8 cellular contexts compared by ENCODE assay signal in the genomic region with DNA sequence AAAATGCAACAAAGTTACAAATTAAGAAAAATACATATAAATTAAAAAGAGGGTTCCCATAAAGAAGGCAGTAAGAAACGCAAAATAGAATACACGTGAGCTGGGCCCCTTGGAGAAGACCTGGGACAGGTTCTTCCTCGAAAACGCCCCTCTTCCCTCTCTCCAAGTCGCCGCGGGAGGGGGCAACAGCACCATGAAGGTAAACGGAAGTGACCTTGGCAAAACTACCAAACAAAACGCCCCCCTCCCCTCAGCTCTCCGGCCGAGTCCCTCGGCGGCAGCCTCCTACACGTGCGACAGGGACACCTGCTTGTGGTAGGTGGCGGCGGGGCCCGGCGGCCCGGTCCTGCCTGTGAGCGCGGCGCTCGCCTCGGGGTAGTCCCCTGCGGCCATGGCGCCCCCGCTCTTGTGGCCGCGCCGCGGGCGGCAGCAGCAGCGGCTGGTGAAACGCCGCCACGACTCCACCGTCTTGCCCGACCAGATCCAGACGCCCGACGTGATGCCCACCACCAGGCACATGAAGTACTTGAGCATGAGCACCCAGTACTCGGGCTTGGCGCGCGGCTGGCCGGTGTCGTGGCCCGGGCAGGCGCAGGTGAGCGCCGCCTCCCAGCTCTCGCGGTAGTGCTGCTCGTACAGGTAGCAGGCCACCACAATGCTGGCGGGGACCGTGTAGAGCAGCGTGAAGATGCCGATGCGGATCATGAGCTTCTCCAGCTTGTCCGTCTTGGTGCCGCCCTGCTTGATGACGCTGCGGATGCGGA. TPM values are rescaled to one million over a fixed set of nuclear protein-coding genes. Genes with fewer than 3 reads are reported as not detected.
A peak's percentile ranks its signal among the peaks of the same experiment; 100 is the strongest.
DNase-seq lines count a peak whose midpoint lies in the region; FAIRE-seq and TF ChIP-seq lines count a peak whose summit lies in the region.

No MANE protein-coding gene starts in this region.

- peak overlapping the region; percentile 60 for H3K4me2 ChIP-seq in Loucy (ENCODE audit: low read depth, low read length, poor library complexity, severe bottlenecking)

- H3K36me3 Mint-ChIP-seq in Caco-2 (ENCODE audit: insufficient read depth, unreplicated experiment) (peaks cover 90% of the 10 kb centered on the region), nephron progenitor cell (ENCODE audit: low read depth) (peaks cover 5% of the 10 kb centered on the region)

- DNase-seq in Caco-2 (no peak), nephron progenitor cell (peak; percentile 45), hepatic stellate cell (ENCODE audit: low spot score) (no peak), frontal cortex (ENCODE audit: low spot score in 2 of 2) (no peak), mucosa of gallbladder (ENCODE audit: low spot score) (no peak), NOMO-1 (lab: John Stamatoyannopoulos, UW; ENCODE audit: unreplicated experiment in 2 of 2) (no peak)

- POLR2A ChIA-PET in Caco-2 (lab: Charles Lee), result interaction anchor here (1.0 kb wide), 1 partner anchor 30 kb away, joined by 5 read pairs; no protein-coding TSS in a partner anchor

- H3K79me2 ChIP-seq in Loucy (ENCODE audit: insufficient read depth, low read length), result peaks cover 20% of the 10 kb centered on the region; the same call in 1 of the 2 replicates

- no peak overlapping the region for H2AFZ ChIP-seq in Loucy (ENCODE audit: low read length)

- H4K20me1 ChIP-seq in Loucy (ENCODE audit: insufficient read depth, low read length, poor library complexity, severe bottlenecking), result no peaks in the 10 kb centered on the region

- peaks cover 13% of the 10 kb centered on the region for H3K36me3 ChIP-seq in Caco-2 (ENCODE audit: control insufficient read depth, insufficient read depth, low read length)
- H3K36me3 ChIP-seq in Loucy (ENCODE audit: insufficient read depth, low read length), result no peaks in the 10 kb centered on the region
- no peaks in the 10 kb centered on the region for H3K36me3 ChIP-seq in ectodermal cell (ENCODE audit: control insufficient read depth, insufficient read depth, low read length)

- intact Hi-C loops in Caco-2 (cut with micrococcal nuclease; ENCODE audit: unreplicated experiment), result loop anchor here (5.0 kb wide), 1 partner anchor 185 kb away; no protein-coding TSS in a partner anchor

- H3K9me3 ChIP-seq in Caco-2 (no peaks in the 10 kb centered on the region), Loucy (ENCODE audit: insufficient read depth, low read depth, low read length) (no peaks in the 10 kb centered on the region), ectodermal cell (ENCODE audit: control insufficient read depth, low read length) (no peaks in the 10 kb centered on the region)

- FAIRE-seq in frontal cortex (lab: Jason Lieb, UNC), result no peak

- H3F3A ChIP-seq in Loucy (ENCODE audit: low read depth), result no peaks in the 10 kb centered on the region; the same call in 1 of the 2 replicates

- peak overlapping the region; percentile 96 for H3K4me3 Mint-ChIP-seq in Caco-2 (ENCODE audit: unreplicated experiment)
- peak overlapping the region; percentile 85 for H3K4me3 Mint-ChIP-seq in nephron progenitor cell

- H3K27ac Mint-ChIP-seq in Caco-2 (ENCODE audit: unreplicated experiment) (peak overlapping the region; percentile 88), nephron progenitor cell (no peak overlapping the region)

- H3K27me3 Mint-ChIP-seq in Caco-2 (ENCODE audit: insufficient read depth, unreplicated experiment) (no peaks in the 10 kb centered on the region), nephron progenitor cell (ENCODE audit: low read depth, poor library complexity) (peaks cover 92% of the 10 kb centered on the region)

- WGBS in ectodermal cell, 2 experiments, result 63 to 64% methylated on average over 65 of the region's 65 CpGs

- CTCF ChIA-PET in Caco-2 (lab: Charles Lee), result interaction anchor here (1.1 to 2.0 kb wide), 5 partner anchors 19 to 274 kb away, joined by 4 to 10 read pairs (median 7); no protein-coding TSS in a partner anchor

- peaks cover 69% of the 10 kb centered on the region for H3K4me1 ChIP-seq in Caco-2
- H3K4me1 ChIP-seq in Loucy (ENCODE audit: insufficient read depth, low read length, poor library complexity, severe bottlenecking), result peaks cover 34% of the 10 kb centered on the region
- peaks cover 47% of the 10 kb centered on the region for H3K4me1 ChIP-seq in ectodermal cell (ENCODE audit: control insufficient read depth, insufficient read depth, low read length)

- no peaks in the 10 kb centered on the region for H3K9me3 Mint-ChIP-seq in Caco-2 (ENCODE audit: unreplicated experiment)
- H3K9me3 Mint-ChIP-seq in nephron progenitor cell, result peaks cover 7% of the 10 kb centered on the region

- H3K4me3 ChIP-seq in Caco-2 (ENCODE audit: low read depth, low read length) (peak overlapping the region; percentile 81), Loucy (ENCODE audit: low read length, poor library complexity, severe bottlenecking) (peak overlapping the region; percentile 52), ectodermal cell (ENCODE audit: insufficient read depth, low read depth, low read length) (peak overlapping the region; percentile 11)

- H3K4me1 Mint-ChIP-seq in Caco-2 (ENCODE audit: low read depth, unreplicated experiment), result peaks cover 52% of the 10 kb centered on the region
- H3K4me1 Mint-ChIP-seq in nephron progenitor cell, result peaks cover 33% of the 10 kb centered on the region

- no peak overlapping the region for H3K9ac ChIP-seq in Loucy (ENCODE audit: low read depth, low read length, poor library complexity, severe bottlenecking)

- H3K9me2 ChIP-seq in Loucy (replicated peaks; ENCODE audit: low read depth, low read length), result no peaks in the 10 kb centered on the region

- H3K27ac ChIP-seq in ectodermal cell (ENCODE audit: insufficient read depth, low read depth, low read length, poor library complexity, severe bottlenecking), result no peak overlapping the region

- no peak for TF ChIP-seq CTCF in Caco-2 (IDR thresholded peaks at IDR 0.05; ENCODE audit: insufficient read depth in 1 of 2, low read depth in 1 of 2, low read length in 1 of 2, severe bottlenecking in 1 of 2, unreplicated experiment in 1 of 2)
- TF ChIP-seq CTCF in Loucy (conservative IDR thresholded peaks at IDR 0.05; ENCODE audit: low read length), result no peak
- no peak for TF ChIP-seq CTCF in nephron progenitor cell (IDR thresholded peaks at IDR 0.05)

- no peaks in the 10 kb centered on the region for H3K27me3 ChIP-seq in Caco-2 (replicated peaks; ENCODE audit: control insufficient read depth, insufficient read depth, low read length)
- H3K27me3 ChIP-seq in Loucy (ENCODE audit: insufficient read depth, low read length, poor library complexity, severe bottlenecking), result no peaks in the 10 kb centered on the region
- peaks cover 53% of the 10 kb centered on the region for H3K27me3 ChIP-seq in ectodermal cell (ENCODE audit: control insufficient read depth, insufficient read depth, low read length, poor library complexity, severe bottlenecking)

- no TSS peak for BruUV-seq in Caco-2 (replicated peaks; lab: Mats Ljungman, UMichigan)

RNA-seq across cellular contexts. Expression of gene FZD5, which starts 2.8 kb away (rescaled TPM):
- total RNA-seq in Caco-2 (2022) (59.1 and 61.4 TPM in 2 replicates), frontal cortex (1.2 TPM), mucosa of gallbladder (31.0 TPM)
- polyA plus RNA-seq in ectodermal cell (2013, experiment 1 of 4), result 10.9 TPM
- polyA plus RNA-seq in ectodermal cell (2013, experiment 2 of 4), result 23.8 TPM
- polyA plus RNA-seq in ectodermal cell (2013, experiment 3 of 4), result 13.5 TPM
- polyA plus RNA-seq in ectodermal cell (2013, experiment 4 of 4), result 18.1 TPM

RNA-seq across cellular contexts. Expression of gene CCNYL1, which starts 55.4 kb away (rescaled TPM):
- 39.4 and 40.7 TPM in 2 replicates for total RNA-seq in Caco-2 (2022)
- 27.4 TPM for polyA plus RNA-seq in ectodermal cell (2013, experiment 1 of 4)
- polyA plus RNA-seq in ectodermal cell (2013, experiment 2 of 4), result 32.4 TPM
- 26.5 TPM for polyA plus RNA-seq in ectodermal cell (2013, experiment 3 of 4)
- polyA plus RNA-seq in ectodermal cell (2013, experiment 4 of 4), result 28.5 TPM
- 51.0 TPM for total RNA-seq in frontal cortex
- total RNA-seq in mucosa of gallbladder, result 9.7 TPM

Comparison
In these comparisons a context has a peak if more than half of its experiments do, and no peak if none do; other contexts are left out.
1. H3K4me3 ChIP-seq: peak in every context shown above with its lines; median percentile 81 in Caco-2; 52 in Loucy; 11 in ectodermal cell.
2. RNA of gene FZD5, which starts 2.8 kb away (total RNA-seq): 59.1 to 61.4 TPM in Caco-2 and 31.0 TPM in mucosa of gallbladder (single experiment); 1.2 TPM in frontal cortex (single experiment); every median in the first group is over 10 times any median in the second.